1 cellular context compared by ENCODE assay signal in the genomic region with DNA sequence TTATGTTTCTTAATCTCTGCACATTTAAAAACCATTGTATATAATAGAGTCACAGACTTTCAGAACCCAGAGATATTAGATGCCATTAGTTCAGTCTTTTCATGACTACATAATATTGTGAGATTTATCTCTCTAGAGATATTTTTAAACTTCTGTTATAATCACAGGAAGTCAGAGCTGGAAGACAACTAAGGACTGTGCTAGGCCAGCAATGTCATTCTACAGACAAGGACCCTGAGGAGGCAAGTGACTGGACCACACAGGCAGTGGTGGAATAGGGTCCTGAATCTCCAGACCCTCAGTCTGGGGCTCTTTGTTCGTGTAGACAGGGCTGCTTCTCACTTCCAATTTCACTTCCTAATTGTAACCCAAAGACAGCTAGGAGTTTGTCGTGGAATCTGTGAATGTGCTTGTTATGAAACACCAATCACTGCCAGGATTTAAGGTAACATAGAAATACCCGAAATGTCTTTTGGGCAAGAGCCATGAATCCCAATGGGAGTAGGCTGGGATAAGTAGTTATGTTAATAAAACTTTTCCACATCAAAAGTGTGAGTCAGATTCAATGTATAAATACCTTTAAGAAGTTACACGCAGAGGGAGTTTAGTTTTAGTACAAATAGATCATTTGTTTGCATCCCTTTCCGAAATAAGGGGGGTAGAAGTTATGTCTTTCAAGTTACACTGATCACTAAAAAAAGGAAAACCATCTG.
TF ChIP-seq lines count a peak whose summit lies in the region.

No MANE protein-coding gene starts in this region.

TF ChIP-seq in IMR-90, 13 proteins besides CTCF, POLR2A, EP300 and RAD21 (continued from another document):
- TF ChIP-seq, protein P1, sequence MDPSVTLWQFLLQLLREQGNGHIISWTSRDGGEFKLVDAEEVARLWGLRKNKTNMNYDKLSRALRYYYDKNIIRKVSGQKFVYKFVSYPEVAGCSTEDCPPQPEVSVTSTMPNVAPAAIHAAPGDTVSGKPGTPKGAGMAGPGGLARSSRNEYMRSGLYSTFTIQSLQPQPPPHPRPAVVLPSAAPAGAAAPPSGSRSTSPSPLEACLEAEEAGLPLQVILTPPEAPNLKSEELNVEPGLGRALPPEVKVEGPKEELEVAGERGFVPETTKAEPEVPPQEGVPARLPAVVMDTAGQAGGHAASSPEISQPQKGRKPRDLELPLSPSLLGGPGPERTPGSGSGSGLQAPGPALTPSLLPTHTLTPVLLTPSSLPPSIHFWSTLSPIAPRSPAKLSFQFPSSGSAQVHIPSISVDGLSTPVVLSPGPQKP (IDR thresholded peaks at IDR 0.05; ENCODE audit: borderline replicate concordance, low read depth, low read length): no peak
